Comparison of ENCODE assay signal across 17 cellular contexts in genomic region chr2:120491111-120491625, GRCh38.
A peak's percentile ranks its signal among the peaks of the same experiment; 100 is the strongest.
DNase-seq lines count a peak whose midpoint lies in the region; ATAC-seq and TF ChIP-seq lines count a peak whose summit lies in the region.
"Had no signal": no experiment of that assay in that cellular context is flagged by ENCODE, and none has a peak within 500 bp of the region (broad histone marks: within the 10 kb centered on the region; RNA-seq: fewer than 3 reads in every experiment).

No MANE protein-coding gene starts in this region.

- H3K4me1 Mint-ChIP-seq in chondrocyte (ENCODE audit: low read depth) = no peaks in the 10 kb centered on the region
- H3K4me1 Mint-ChIP-seq: CD14-positive monocyte; CD4-positive, alpha-beta memory T cell had no signal

- intact Hi-C loops in Right ventricle myocardium inferior (cut with DNase I) = no loop called here
- intact Hi-C loops in cardiac septum (cut with DNase I) = no loop called here
- intact Hi-C loops in upper lobe of right lung (cut with DNase I) = no loop called here
- intact Hi-C loops in testis (cut with DNase I; ENCODE audit: low total_unique reads) = no loop called here

- DNase-seq in Right ventricle myocardium inferior (ENCODE audit: missing footprints) (peak; percentile 30), cardiac septum (ENCODE audit: low spot score) (no peak), chondrocyte (ENCODE audit: low spot score) (peak; percentile 68), osteoblast (ENCODE audit: insufficient read length, low spot score, missing footprints) (peak; percentile 54), upper lobe of right lung (peak; percentile 27), testis (no peak)
- DNase-seq: 8988T; CD4-positive, alpha-beta memory T cell; DMS153; DMS79; GDM1; GOT3; H7 had no signal

- H3K4me2 ChIP-seq in osteoblast (ENCODE audit: insufficient read depth, low read length) = no peak overlapping the region
- H3K4me2 ChIP-seq: BLaER1 had no signal

- H3K36me3 Mint-ChIP-seq in chondrocyte (ENCODE audit: low read depth) = no peaks in the 10 kb centered on the region
- H3K36me3 Mint-ChIP-seq: CD14-positive monocyte; CD4-positive, alpha-beta memory T cell had no signal

- H3K4me3 Mint-ChIP-seq in chondrocyte (ENCODE audit: unreplicated experiment) = no peak overlapping the region
- H3K4me3 Mint-ChIP-seq: CD14-positive monocyte; CD4-positive, alpha-beta memory T cell had no signal

- no peak for TF ChIP-seq CTCF in chondrocyte (IDR thresholded peaks at IDR 0.05)
- no peak for TF ChIP-seq CTCF in osteoblast (IDR thresholded peaks at IDR 0.05; ENCODE audit: extremely low read depth, low read depth, low read length)
- TF ChIP-seq CTCF in upper lobe of right lung (IDR thresholded peaks at IDR 0.05) = no peak
- TF ChIP-seq CTCF in testis (IDR thresholded peaks at IDR 0.05) = no peak

- H3K27me3 Mint-ChIP-seq in chondrocyte (ENCODE audit: low read depth) = peaks cover 32% of the 10 kb centered on the region

- no peak overlapping the region for H3K27ac Mint-ChIP-seq in chondrocyte (ENCODE audit: unreplicated experiment)
- H3K27ac Mint-ChIP-seq: CD14-positive monocyte; CD4-positive, alpha-beta memory T cell had no signal

- TF ChIP-seq POLR2A in testis (IDR thresholded peaks at IDR 0.05) = no peak

- no peak overlapping the region for H3K4me3 ChIP-seq in osteoblast (ENCODE audit: insufficient read depth, low read length)
- H3K4me3 ChIP-seq in upper lobe of right lung = no peak overlapping the region
- no peak overlapping the region for H3K4me3 ChIP-seq in testis
- H3K4me3 ChIP-seq: BLaER1 had no signal

- 75 to 95% methylated on average over 1 of the region's 1 CpG for WGBS in testis, 2 donors

- H3K9me3 Mint-ChIP-seq in chondrocyte (ENCODE audit: low read depth) = no peaks in the 10 kb centered on the region
- H3K9me3 Mint-ChIP-seq: CD4-positive, alpha-beta memory T cell had no signal

- no peaks in the 10 kb centered on the region for H3K79me2 ChIP-seq in osteoblast (ENCODE audit: insufficient read depth, low read length)

- H3K4me1 ChIP-seq in osteoblast (ENCODE audit: insufficient read depth, low read length) (no peaks in the 10 kb centered on the region), upper lobe of right lung (no peaks in the 10 kb centered on the region), testis (peaks cover 8% of the 10 kb centered on the region)

- peaks cover 6% of the 10 kb centered on the region for H3K27me3 ChIP-seq in osteoblast (ENCODE audit: insufficient read depth, low read length)
- no peaks in the 10 kb centered on the region for H3K27me3 ChIP-seq in upper lobe of right lung
- no peaks in the 10 kb centered on the region for H3K27me3 ChIP-seq in testis
- H3K27me3 ChIP-seq: BLaER1 had no signal

- ATAC-seq in Right ventricle myocardium inferior (no peak), upper lobe of right lung (no peak), GM19351 (IDR thresholded peaks at IDR 0.05; ENCODE audit: unreplicated experiment) (no peak)
- ATAC-seq: HepG2 had no signal

- no peak overlapping the region for H2AFZ ChIP-seq in osteoblast (ENCODE audit: low read length)

- H3K9me3 ChIP-seq in osteoblast (ENCODE audit: low read depth, low read length) = no peaks in the 10 kb centered on the region
- no peaks in the 10 kb centered on the region for H3K9me3 ChIP-seq in upper lobe of right lung
- H3K9me3 ChIP-seq in testis = no peaks in the 10 kb centered on the region
- H3K9me3 ChIP-seq: BLaER1 had no signal

- no peaks in the 10 kb centered on the region for H4K20me1 ChIP-seq in osteoblast (ENCODE audit: insufficient read depth, low read length)
- H4K20me1 ChIP-seq: BLaER1 had no signal

- H3K36me3 ChIP-seq in osteoblast (ENCODE audit: insufficient read depth, low read length) = no peaks in the 10 kb centered on the region
- no peaks in the 10 kb centered on the region for H3K36me3 ChIP-seq in upper lobe of right lung
- H3K36me3 ChIP-seq in testis (ENCODE audit: low read depth, missing control alignments) = no peaks in the 10 kb centered on the region
- H3K36me3 ChIP-seq: BLaER1 had no signal

- H3K27ac ChIP-seq in osteoblast (ENCODE audit: low read depth, low read length) = no peak overlapping the region
- H3K27ac ChIP-seq in upper lobe of right lung = no peak overlapping the region
- H3K27ac ChIP-seq in testis = no peak overlapping the region
- H3K27ac ChIP-seq: BLaER1 had no signal

Comparison
In these comparisons a context has a peak if more than half of its experiments do, and no peak if none do; other contexts are left out.
1. DNase-seq: peak in Right ventricle myocardium inferior (single experiment), chondrocyte (single experiment), osteoblast (single experiment) and upper lobe of right lung (single experiment); none in cardiac septum (single experiment) and testis (single experiment).